In genomic region chr11:11149671-11150459, GRCh38 we compare ENCODE assay signal across 12 cellular contexts.
A peak's percentile ranks its signal among the peaks of the same experiment; 100 is the strongest.
DNase-seq lines count a peak whose midpoint lies in the region; ATAC-seq lines count a peak whose summit lies in the region.
"Had no signal": no experiment of that assay in that cellular context is flagged by ENCODE, and none has a peak within 500 bp of the region (broad histone marks: within the 10 kb centered on the region; RNA-seq: fewer than 3 reads in every experiment).

No MANE protein-coding gene starts in this region.

- H3K4me3 Mint-ChIP-seq in T-helper 2 cell treated with Interferon-gamma antibody and Interleukin-4, amounts not matched to agents 5 μg/mL and 100 μg/mL, for 36 hours: peak overlapping the region; percentile 37
- H3K4me3 Mint-ChIP-seq: activated B cell treated with CpG ODN at 0.5 μM for 24 hours had no signal

- no peaks in the 10 kb centered on the region for H3K9me3 Mint-ChIP-seq in T-helper 2 cell treated with Interferon-gamma antibody and Interleukin-4, amounts not matched to agents 5 μg/mL and 100 μg/mL, for 36 hours
- no peaks in the 10 kb centered on the region for H3K9me3 Mint-ChIP-seq in activated naive CD4-positive, alpha-beta T cell treated with anti-CD3 and anti-CD28 coated beads, Interleukin-2, amount 50 U/mL, for 72 hours
- H3K9me3 Mint-ChIP-seq: activated B cell treated with CpG ODN at 0.5 μM for 24 hours had no signal

- no peaks in the 10 kb centered on the region for H3K27me3 Mint-ChIP-seq in T-helper 2 cell treated with Interferon-gamma antibody and Interleukin-4, amounts not matched to agents 5 μg/mL and 100 μg/mL, for 36 hours (ENCODE audit: low read depth)

- H3K36me3 Mint-ChIP-seq in T-helper 2 cell treated with Interferon-gamma antibody and Interleukin-4, amounts not matched to agents 5 μg/mL and 100 μg/mL, for 36 hours (ENCODE audit: low read depth): peaks cover 9% of the 10 kb centered on the region
- no peaks in the 10 kb centered on the region for H3K36me3 Mint-ChIP-seq in activated naive CD4-positive, alpha-beta T cell treated with anti-CD3 and anti-CD28 coated beads, Interleukin-2, amount 50 U/mL, for 72 hours

- H3K4me1 Mint-ChIP-seq in T-helper 2 cell treated with Interferon-gamma antibody and Interleukin-4, amounts not matched to agents 5 μg/mL and 100 μg/mL, for 36 hours (ENCODE audit: low read depth): peaks cover 26% of the 10 kb centered on the region

- ATAC-seq in activated naive CD4-positive, alpha-beta T cell treated with anti-CD3 and anti-CD28 coated beads, Interleukin-2, amount 50 U/mL, for 72 hours: peak; percentile 73 to 75
- peak; percentile 38 for ATAC-seq in stimulated activated naive CD8-positive, alpha-beta T cell treated with anti-CD3 and anti-CD28 coated beads, Interleukin-15, Interleukin-2, amounts not matched to agents 100 U/mL and 50 U/mL, for 24 hours
- no peak for ATAC-seq in HG03432 (IDR thresholded peaks at IDR 0.05; ENCODE audit: unreplicated experiment)

- H3K27ac Mint-ChIP-seq in T-helper 2 cell treated with Interferon-gamma antibody and Interleukin-4, amounts not matched to agents 5 μg/mL and 100 μg/mL, for 36 hours: peak overlapping the region; percentile 4
- peak overlapping the region in 1 of 2 donors; percentile 58 for H3K27ac Mint-ChIP-seq in activated naive CD4-positive, alpha-beta T cell treated with anti-CD3 and anti-CD28 coated beads, Interleukin-2, amount 50 U/mL, for 72 hours
- H3K27ac Mint-ChIP-seq: activated B cell treated with CpG ODN at 0.5 μM for 24 hours had no signal

- DNase-seq in activated effector memory CD4-positive, alpha-beta T cell treated with Interleukin-2 at 50 U/mL for 16 hours: peak; percentile 31
- DNase-seq in activated effector memory CD4-positive, alpha-beta T cell treated with anti-CD3 and anti-CD28 coated beads, Interleukin-2, amount 50 U/mL, for 16 hours: no peak
- no peak for DNase-seq in T-helper 2 cell treated with Interferon-gamma antibody and Interleukin-4, amounts not matched to agents 5 μg/mL and 100 μg/mL, for 36 hours (ENCODE audit: low spot score)
- DNase-seq in activated naive CD4-positive, alpha-beta T cell treated with anti-CD3 and anti-CD28 coated beads, Interleukin-2, amount 50 U/mL, for 72 hours (ENCODE audit: low spot score in 2 of 2): no peak
- no peak for DNase-seq in stimulated activated naive CD8-positive, alpha-beta T cell treated with anti-CD3 and anti-CD28 coated beads, Interleukin-15, Interleukin-2, amounts not matched to agents 100 U/mL and 50 U/mL, for 24 hours
- DNase-seq in mesenteric fat pad (ENCODE audit: low spot score) (no peak), NCI-H82 (lab: John Stamatoyannopoulos, UW) (no peak)
- DNase-seq: activated B cell treated with CpG ODN at 0.5 μM for 24 hours; NCI-H510A treated with DMSO at 0.1 percent for 48 hours; SHP77; stimulated activated CD4-positive, alpha-beta T cell treated with anti-CD3 and anti-CD28 coated beads, Interleukin-1b, Interleukin-23, amount 100 ng/mL, for 48 hours had no signal
